Comparison of ENCODE assay signal across 26 cellular contexts in the genomic region with DNA sequence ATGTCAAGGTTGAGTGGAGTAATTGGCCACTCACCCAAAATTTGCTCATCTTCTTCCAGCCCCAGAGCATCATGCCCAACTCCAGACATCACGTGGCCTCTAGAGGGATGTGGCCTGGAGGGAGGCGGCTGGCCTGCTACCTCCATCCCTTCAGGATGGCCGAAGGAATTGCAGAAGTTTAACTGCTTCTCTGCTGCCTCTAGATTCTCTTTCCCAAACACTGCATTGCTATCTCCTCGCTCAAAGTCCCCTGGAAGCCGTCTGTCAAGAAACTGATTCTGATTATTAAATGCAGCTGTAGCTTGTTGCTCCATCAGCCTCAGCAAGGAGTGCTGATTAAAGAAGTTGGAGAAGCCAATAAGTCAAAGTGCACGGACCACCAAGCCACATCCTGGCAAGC.
DNase-seq lines count a peak whose midpoint lies in the region; ATAC-seq, FAIRE-seq and TF ChIP-seq lines count a peak whose summit lies in the region.
"Had no signal": no experiment of that assay in that cellular context is flagged by ENCODE, and none has a peak within 500 bp of the region (broad histone marks: within the 10 kb centered on the region; RNA-seq: fewer than 3 reads in every experiment).

No MANE protein-coding gene starts in this region.

- WGBS in A549 (ENCODE audit: missing lambda C conversion rate), result 91% methylated on average over 6 of the region's 6 CpGs
- whole genome bisulfite sequencing in endodermal cell (ENCODE audit: insufficient coverage in 1 of 2, insufficient read length in 1 of 2), 2 experiments, result 88 to 95% methylated on average over 6 of the region's 6 CpGs

- TF ChIP-seq CTCF in A549 (IDR thresholded peaks at IDR 0.05) (no peak), AG10803 (conservative IDR thresholded peaks at IDR 0.05; ENCODE audit: low read length) (no peak), endodermal cell (conservative IDR thresholded peaks at IDR 0.05) (peak; percentile 21), fibroblast of villous mesenchyme (IDR thresholded peaks at IDR 0.05; ENCODE audit: insufficient read depth, low read depth, low read length) (no peak), left lung (IDR thresholded peaks at IDR 0.05) (no peak)

- no peak for TF ChIP-seq POLR2A in A549 (IDR thresholded peaks at IDR 0.05; ENCODE audit: low read length)

- H3K27ac ChIP-seq in A549 (peak overlapping the region; percentile 94 to 95), endodermal cell (ENCODE audit: low read depth, low read length) (no peak overlapping the region), left lung (no peak overlapping the region)
- H3K27ac ChIP-seq: SJSA1 had no signal

- peaks cover 5% of the 10 kb centered on the region for H3K4me1 Mint-ChIP-seq in endodermal cell

- H3K27me3 Mint-ChIP-seq in endodermal cell (ENCODE audit: insufficient read depth), result no peaks in the 10 kb centered on the region
- H3K27me3 Mint-ChIP-seq: IgD-negative memory B cell had no signal

- no peak for FAIRE-seq in A549 (lab: Jason Lieb, UNC)
- FAIRE-seq: GM18507 had no signal

- no peaks in the 10 kb centered on the region for H3K9me3 Mint-ChIP-seq in endodermal cell
- H3K9me3 Mint-ChIP-seq: IgD-negative memory B cell had no signal

- H3K36me3 ChIP-seq in endodermal cell (ENCODE audit: control insufficient read depth, insufficient read depth, low read length), result no peaks in the 10 kb centered on the region
- H3K36me3 ChIP-seq in left lung, result peaks cover 0 to 46% of the 10 kb centered on the region in 2 donors
- H3K36me3 ChIP-seq: SJSA1 had no signal

- no peaks in the 10 kb centered on the region for H3K27me3 ChIP-seq in endodermal cell (ENCODE audit: control insufficient read depth, insufficient read depth, low read length, poor library complexity, severe bottlenecking)
- H3K27me3 ChIP-seq in left lung, result no peaks in the 10 kb centered on the region
- H3K27me3 ChIP-seq: SJSA1 had no signal

- H3K27ac Mint-ChIP-seq in endodermal cell, result no peak overlapping the region

- no peak for TF ChIP-seq RAD21 in A549 (conservative IDR thresholded peaks at IDR 0.05 in 1 of 2, IDR thresholded peaks at IDR 0.05 in 1 of 2)

- no peak for DNase-seq in A549 (ENCODE audit: low read depth in 1 of 2, low spot score in 1 of 2)
- DNase-seq in AG10803 (ENCODE audit: low read depth), result peak; percentile 36
- DNase-seq in endodermal cell, result no peak
- DNase-seq in fibroblast of villous mesenchyme (ENCODE audit: low read depth), result peak; percentile 20
- DNase-seq in left lung, result no peak
- DNase-seq in HPDE6-E6E7 (ENCODE audit: extremely low spot score), result no peak
- DNase-seq: Calu3; DMS79 treated with DMSO at 0.1 percent for 48 hours; H7; Kasumi-1; MV-4-11; NCI-H1105; NCI-H1436 treated with DMSO at 0.1 percent for 48 hours; NCI-H187 treated with DMSO at 0.1 percent for 48 hours; NCI-H2171 treated with DMSO at 0.1 percent for 48 hours; NCI-H345; NCI-H510A treated with DMSO at 0.1 percent for 48 hours; NCI-H748 treated with DMSO at 0.1 percent for 48 hours; NK-92 treated with Interleukin-12 subunit alpha and Interleukin-12 subunit beta, amount 100 ng/mL, for 24 hours; PC-9; Right ventricle myocardium superior had no signal

- intact Hi-C loops in left lung (cut with DNase I), result no loop called here

- no peak overlapping the region for H3K4me2 ChIP-seq in A549

- H3K4me3 Mint-ChIP-seq in endodermal cell, result no peak overlapping the region
- H3K4me3 Mint-ChIP-seq: IgD-negative memory B cell had no signal

- CTCF ChIA-PET in A549 (lab: Yijun Ruan, JAX), result interaction anchor here (0.8 kb wide), 1 partner anchor 10 kb away, joined by 4 read pairs; no protein-coding TSS in a partner anchor

- no peak overlapping the region for H3K9ac ChIP-seq in endodermal cell (ENCODE audit: extremely low read depth, low read length, poor library complexity, severe bottlenecking)

- H3K36me3 Mint-ChIP-seq in endodermal cell (ENCODE audit: low read depth), result no peaks in the 10 kb centered on the region

- ATAC-seq in A549 (no peak), HG03045 (IDR thresholded peaks at IDR 0.05; ENCODE audit: unreplicated experiment) (no peak), left lung (no peak), HG03565 (IDR thresholded peaks at IDR 0.05; ENCODE audit: unreplicated experiment) (no peak)

- TF ChIP-seq EP300 in A549 (IDR thresholded peaks at IDR 0.05), result no peak

- POLR2A ChIA-PET in A549 (lab: Yijun Ruan, JAX), result no interaction called here

- H3K4me1 ChIP-seq in A549, result peaks cover 41% of the 10 kb centered on the region
- H3K4me1 ChIP-seq in endodermal cell (ENCODE audit: control insufficient read depth, insufficient read depth, low read length), result no peaks in the 10 kb centered on the region
- peaks cover 15 to 35% of the 10 kb centered on the region in 2 donors for H3K4me1 ChIP-seq in left lung

- no peak overlapping the region for H3K4me3 ChIP-seq in A549
- no peak overlapping the region for H3K4me3 ChIP-seq in AG10803 (ENCODE audit: low read length)
- no peak overlapping the region for H3K4me3 ChIP-seq in endodermal cell (ENCODE audit: low read length)
- H3K4me3 ChIP-seq in fibroblast of villous mesenchyme (ENCODE audit: low read depth, low read length), result no peak overlapping the region
- H3K4me3 ChIP-seq in left lung, result no peak overlapping the region
- H3K4me3 ChIP-seq: PC-9, SJSA1 had no signal

- H3K9me3 ChIP-seq in A549 (peaks cover 6% of the 10 kb centered on the region; the same call in 1 of the 3 replicates), endodermal cell (ENCODE audit: control insufficient read depth, low read length) (no peaks in the 10 kb centered on the region), left lung (no peaks in the 10 kb centered on the region)
- H3K9me3 ChIP-seq: SJSA1 had no signal

TF ChIP-seq in A549, 52 proteins besides CTCF, POLR2A, EP300 and RAD21:
- no peak for TF ChIP-seq CHD2 (IDR thresholded peaks at IDR 0.05; ENCODE audit: low read length, partially characterized antibody)
- no peak for TF ChIP-seq SREBF2 (IDR thresholded peaks at IDR 0.05)
- TF ChIP-seq HOXA7 (CRISPR knock-in tag; IDR thresholded peaks at IDR 0.05), result no peak
- TF ChIP-seq, protein P1, sequence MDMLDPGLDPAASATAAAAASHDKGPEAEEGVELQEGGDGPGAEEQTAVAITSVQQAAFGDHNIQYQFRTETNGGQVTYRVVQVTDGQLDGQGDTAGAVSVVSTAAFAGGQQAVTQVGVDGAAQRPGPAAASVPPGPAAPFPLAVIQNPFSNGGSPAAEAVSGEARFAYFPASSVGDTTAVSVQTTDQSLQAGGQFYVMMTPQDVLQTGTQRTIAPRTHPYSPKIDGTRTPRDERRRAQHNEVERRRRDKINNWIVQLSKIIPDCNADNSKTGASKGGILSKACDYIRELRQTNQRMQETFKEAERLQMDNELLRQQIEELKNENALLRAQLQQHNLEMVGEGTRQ (IDR thresholded peaks at IDR 0.05), result no peak
- TF ChIP-seq KDM5A (IDR thresholded peaks at IDR 0.05), result no peak
- no peak for TF ChIP-seq HEYL (CRISPR knock-in tag; IDR thresholded peaks at IDR 0.05)

Comparison
In these comparisons a context has a peak if more than half of its experiments do, and no peak if none do; other contexts are left out.
1. DNase-seq: peak in AG10803 (single experiment) and fibroblast of villous mesenchyme (single experiment); none in A549 (0 of 2), endodermal cell (single experiment), left lung (0 of 2) and HPDE6-E6E7 (single experiment).
2. H3K27ac ChIP-seq: peak in A549 (2 of 2); none in endodermal cell (single experiment) and left lung (0 of 2).